24 cellular contexts compared by ENCODE assay signal in genomic region chr14:44887596-44887955, GRCh38.
"Had no signal": no experiment of that assay in that cellular context is flagged by ENCODE, and none has a peak within 500 bp of the region (broad histone marks: within the 10 kb centered on the region; RNA-seq: fewer than 3 reads in every experiment).

No MANE protein-coding gene starts in this region.

- H3K27ac ChIP-seq: neutrophil, pancreas, psoas muscle, right lobe of liver, sigmoid colon, stomach, thoracic aorta, thyroid gland, tibial nerve, upper lobe of left lung, vagina had no signal

- H3K9me3 ChIP-seq: neutrophil, pancreas, psoas muscle, right lobe of liver, thoracic aorta, thyroid gland had no signal

- FAIRE-seq: pancreas, small intestine had no signal

- DNase-seq: naive thymus-derived CD8-positive, alpha-beta T cell; nephron progenitor cell; nucleus accumbens; pancreas; psoas muscle; right cardiac atrium; right lobe of liver; sigmoid colon; small intestine; stimulated activated CD4-positive, alpha-beta T cell treated with anti-CD3 and anti-CD28 coated beads, Interleukin-15, amount 100 ng/mL, for 24 hours; stimulated activated CD4-positive, alpha-beta T cell treated with anti-CD3 and anti-CD28 coated beads, Interleukin-2, amount 100 ng/mL, for 24 hours; stimulated activated CD4-positive, alpha-beta T cell treated with anti-CD3 and anti-CD28 coated beads, Interleukin-2, amount 100 ng/mL, for 48 hours; stimulated activated CD4-positive, alpha-beta T cell treated with anti-CD3 and anti-CD28 coated beads, Interleukin-4, amount 100 ng/mL, for 24 hours; stimulated activated naive B cell treated with anti-CD40 and anti-IgM and Interleukin-4, amounts not matched to agents 10 μg/mL and 1 μg/mL and 100 μg/mL, for 72 hours; stimulated activated naive CD4-positive, alpha-beta T cell treated with Interleukin-2 at 50 U/mL for 16 hours; stomach; thyroid gland; trophoblast cell had no signal

- H3K27me3 ChIP-seq: neutrophil, pancreas, right lobe of liver, sigmoid colon, stomach, thyroid gland, tibial nerve, upper lobe of left lung, vagina had no signal

- H3K4me1 ChIP-seq: pancreas, psoas muscle, right lobe of liver, sigmoid colon, thyroid gland, tibial nerve, vagina had no signal

- H3K4me3 ChIP-seq: pancreas, psoas muscle, right lobe of liver, sigmoid colon, stomach, thoracic aorta, thyroid gland, tibial nerve, upper lobe of left lung, vagina had no signal

- H3K36me3 ChIP-seq: neutrophil, pancreas, right lobe of liver, sigmoid colon, stomach, thoracic aorta, thyroid gland, tibial nerve, upper lobe of left lung, vagina had no signal

- ATAC-seq: naive thymus-derived CD8-positive, alpha-beta T cell; natural killer cell treated with Interleukin-12 subunit alpha and Interleukin-12 subunit beta and Interleukin-15 and Interleukin-18, amount 100 ng/mL, for 72 hours; pancreas; psoas muscle; right cardiac atrium; right lobe of liver; stimulated activated naive B cell treated with anti-CD40 and anti-IgM and Interleukin-4, amounts not matched to agents 10 μg/mL and 1 μg/mL and 100 μg/mL, for 72 hours had no signal
